In genomic region chr17:37676115-37676925, GRCh38 we compare ENCODE assay signal across 1 cellular context.
A peak's percentile ranks its signal among the peaks of the same experiment; 100 is the strongest.
TF ChIP-seq lines count a peak whose summit lies in the region.

No MANE protein-coding gene starts in this region.

TF ChIP-seq in HepG2, 621 proteins besides CTCF, POLR2A, EP300 and RAD21 (continued from another document and continues in another):
- TF ChIP-seq NFE2L1 (CRISPR knock-in tag; IDR thresholded peaks at IDR 0.05; ENCODE audit: borderline replicate concordance) (no peak), ZBTB7B (CRISPR knock-in tag; IDR thresholded peaks at IDR 0.05) (peak; percentile 56; the same call in 1 of the 2 replicates), ZNF253 (CRISPR knock-in tag; IDR thresholded peaks at IDR 0.05; ENCODE audit: borderline replicate concordance) (no peak), ZNF24 (IDR thresholded peaks at IDR 0.05) (no peak), ZSCAN31 (CRISPR knock-in tag; IDR thresholded peaks at IDR 0.05; ENCODE audit: low read depth) (no peak), ZNF383 (CRISPR knock-in tag; IDR thresholded peaks at IDR 0.05; ENCODE audit: borderline replicate concordance) (no peak), ERF (CRISPR knock-in tag; IDR thresholded peaks at IDR 0.05) (no peak; the same call in 1 of the 2 replicates), ZNF326 (CRISPR knock-in tag; IDR thresholded peaks at IDR 0.05; ENCODE audit: borderline replicate concordance) (no peak), GMEB1 (CRISPR knock-in tag; IDR thresholded peaks at IDR 0.05; ENCODE audit: borderline replicate concordance) (peak; percentile 50; the same call in 1 of the 2 replicates), ZNF558 (CRISPR knock-in tag; IDR thresholded peaks at IDR 0.05; ENCODE audit: borderline replicate concordance) (no peak), TEAD2 (CRISPR knock-in tag; IDR thresholded peaks at IDR 0.05) (no peak), PRMT3 (CRISPR knock-in tag; IDR thresholded peaks at IDR 0.05; ENCODE audit: borderline replicate concordance, low read depth) (no peak), ZNF547 (CRISPR knock-in tag; IDR thresholded peaks at IDR 0.05) (peak; percentile 81; the same call in 1 of the 2 replicates), AGO2 (optimal IDR thresholded peaks at IDR 0.05; ENCODE audit: low read depth, low read length) (no peak), RBM22 (optimal IDR thresholded peaks at IDR 0.05; ENCODE audit: low read length) (no peak), GLI4 (CRISPR knock-in tag; IDR thresholded peaks at IDR 0.05; ENCODE audit: borderline replicate concordance) (no peak; the same call in 1 of the 2 replicates), ZNF12 (CRISPR knock-in tag; IDR thresholded peaks at IDR 0.05) (0 out of 2 replicates have a peak, but pooled peaks have one; percentile 23), ZNF614 (CRISPR knock-in tag; IDR thresholded peaks at IDR 0.05; ENCODE audit: borderline replicate concordance) (peak; percentile 74; the same call in 1 of the 2 replicates), ARID4A (CRISPR knock-in tag; IDR thresholded peaks at IDR 0.05; ENCODE audit: borderline replicate concordance) (peak; percentile 36; the same call in 1 of the 2 replicates), HOXA9 (CRISPR knock-in tag; IDR thresholded peaks at IDR 0.05; ENCODE audit: borderline replicate concordance) (peak; percentile 83), BORCS8-MEF2B (CRISPR knock-in tag; IDR thresholded peaks at IDR 0.05) (no peak), ZNF431 (CRISPR knock-in tag; IDR thresholded peaks at IDR 0.05; ENCODE audit: borderline replicate concordance, low read depth) (0 out of 2 replicates have a peak, but pooled peaks have one; percentile 41), ZNF569 (CRISPR knock-in tag; IDR thresholded peaks at IDR 0.05; ENCODE audit: borderline replicate concordance) (no peak), FOXC1 (CRISPR knock-in tag; IDR thresholded peaks at IDR 0.05; ENCODE audit: borderline replicate concordance) (no peak; the same call in 1 of the 2 replicates), ZNF101 (CRISPR knock-in tag; IDR thresholded peaks at IDR 0.05; ENCODE audit: borderline replicate concordance, low read depth) (no peak), SNAPC4 (CRISPR knock-in tag; IDR thresholded peaks at IDR 0.05) (no peak), TBX2 (CRISPR knock-in tag; IDR thresholded peaks at IDR 0.05; ENCODE audit: borderline replicate concordance) (peak; percentile 91; the same call in 1 of the 2 replicates), ZNF296 (CRISPR knock-in tag; conservative IDR thresholded peaks at IDR 0.05) (no peak), EED (CRISPR knock-in tag; IDR thresholded peaks at IDR 0.05) (no peak), PHF5A (CRISPR knock-in tag; IDR thresholded peaks at IDR 0.05; ENCODE audit: low read depth, unreplicated experiment) (no peak), NFKB2 (CRISPR knock-in tag; IDR thresholded peaks at IDR 0.05; ENCODE audit: borderline replicate concordance) (no peak), CENPBD1 (CRISPR knock-in tag; IDR thresholded peaks at IDR 0.05; ENCODE audit: borderline replicate concordance, low read depth) (no peak), HMGXB4 (CRISPR knock-in tag; IDR thresholded peaks at IDR 0.05; ENCODE audit: borderline replicate concordance in 1 of 2, low read depth in 1 of 2) (no peak), ZNF549 (CRISPR knock-in tag; IDR thresholded peaks at IDR 0.05) (no peak), RORA (CRISPR knock-in tag; IDR thresholded peaks at IDR 0.05) (no peak)
- TF ChIP-seq, protein P1, sequence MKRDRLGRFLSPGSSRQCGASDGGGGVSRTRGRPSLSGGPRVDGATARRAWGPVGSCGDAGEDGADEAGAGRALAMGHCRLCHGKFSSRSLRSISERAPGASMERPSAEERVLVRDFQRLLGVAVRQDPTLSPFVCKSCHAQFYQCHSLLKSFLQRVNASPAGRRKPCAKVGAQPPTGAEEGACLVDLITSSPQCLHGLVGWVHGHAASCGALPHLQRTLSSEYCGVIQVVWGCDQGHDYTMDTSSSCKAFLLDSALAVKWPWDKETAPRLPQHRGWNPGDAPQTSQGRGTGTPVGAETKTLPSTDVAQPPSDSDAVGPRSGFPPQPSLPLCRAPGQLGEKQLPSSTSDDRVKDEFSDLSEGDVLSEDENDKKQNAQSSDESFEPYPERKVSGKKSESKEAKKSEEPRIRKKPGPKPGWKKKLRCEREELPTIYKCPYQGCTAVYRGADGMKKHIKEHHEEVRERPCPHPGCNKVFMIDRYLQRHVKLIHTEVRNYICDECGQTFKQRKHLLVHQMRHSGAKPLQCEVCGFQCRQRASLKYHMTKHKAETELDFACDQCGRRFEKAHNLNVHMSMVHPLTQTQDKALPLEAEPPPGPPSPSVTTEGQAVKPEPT (CRISPR knock-in tag; IDR thresholded peaks at IDR 0.05; ENCODE audit: low read depth): no peak
- TF ChIP-seq, protein P2, sequence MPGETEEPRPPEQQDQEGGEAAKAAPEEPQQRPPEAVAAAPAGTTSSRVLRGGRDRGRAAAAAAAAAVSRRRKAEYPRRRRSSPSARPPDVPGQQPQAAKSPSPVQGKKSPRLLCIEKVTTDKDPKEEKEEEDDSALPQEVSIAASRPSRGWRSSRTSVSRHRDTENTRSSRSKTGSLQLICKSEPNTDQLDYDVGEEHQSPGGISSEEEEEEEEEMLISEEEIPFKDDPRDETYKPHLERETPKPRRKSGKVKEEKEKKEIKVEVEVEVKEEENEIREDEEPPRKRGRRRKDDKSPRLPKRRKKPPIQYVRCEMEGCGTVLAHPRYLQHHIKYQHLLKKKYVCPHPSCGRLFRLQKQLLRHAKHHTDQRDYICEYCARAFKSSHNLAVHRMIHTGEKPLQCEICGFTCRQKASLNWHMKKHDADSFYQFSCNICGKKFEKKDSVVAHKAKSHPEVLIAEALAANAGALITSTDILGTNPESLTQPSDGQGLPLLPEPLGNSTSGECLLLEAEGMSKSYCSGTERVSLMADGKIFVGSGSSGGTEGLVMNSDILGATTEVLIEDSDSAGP (CRISPR knock-in tag; IDR thresholded peaks at IDR 0.05; ENCODE audit: borderline replicate concordance): no peak
- TF ChIP-seq, protein P3, sequence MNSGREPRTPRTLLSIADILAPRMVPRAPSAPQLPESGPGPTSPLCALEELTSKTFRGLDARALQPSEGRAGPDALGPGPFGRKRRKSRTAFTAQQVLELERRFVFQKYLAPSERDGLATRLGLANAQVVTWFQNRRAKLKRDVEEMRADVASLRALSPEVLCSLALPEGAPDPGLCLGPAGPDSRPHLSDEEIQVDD (CRISPR knock-in tag; IDR thresholded peaks at IDR 0.05; ENCODE audit: borderline replicate concordance): no peak
- TF ChIP-seq, protein P4, sequence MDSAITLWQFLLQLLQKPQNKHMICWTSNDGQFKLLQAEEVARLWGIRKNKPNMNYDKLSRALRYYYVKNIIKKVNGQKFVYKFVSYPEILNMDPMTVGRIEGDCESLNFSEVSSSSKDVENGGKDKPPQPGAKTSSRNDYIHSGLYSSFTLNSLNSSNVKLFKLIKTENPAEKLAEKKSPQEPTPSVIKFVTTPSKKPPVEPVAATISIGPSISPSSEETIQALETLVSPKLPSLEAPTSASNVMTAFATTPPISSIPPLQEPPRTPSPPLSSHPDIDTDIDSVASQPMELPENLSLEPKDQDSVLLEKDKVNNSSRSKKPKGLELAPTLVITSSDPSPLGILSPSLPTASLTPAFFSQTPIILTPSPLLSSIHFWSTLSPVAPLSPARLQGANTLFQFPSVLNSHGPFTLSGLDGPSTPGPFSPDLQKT (CRISPR knock-in tag; IDR thresholded peaks at IDR 0.05; ENCODE audit: borderline replicate concordance): no peak
- TF ChIP-seq, protein P5, sequence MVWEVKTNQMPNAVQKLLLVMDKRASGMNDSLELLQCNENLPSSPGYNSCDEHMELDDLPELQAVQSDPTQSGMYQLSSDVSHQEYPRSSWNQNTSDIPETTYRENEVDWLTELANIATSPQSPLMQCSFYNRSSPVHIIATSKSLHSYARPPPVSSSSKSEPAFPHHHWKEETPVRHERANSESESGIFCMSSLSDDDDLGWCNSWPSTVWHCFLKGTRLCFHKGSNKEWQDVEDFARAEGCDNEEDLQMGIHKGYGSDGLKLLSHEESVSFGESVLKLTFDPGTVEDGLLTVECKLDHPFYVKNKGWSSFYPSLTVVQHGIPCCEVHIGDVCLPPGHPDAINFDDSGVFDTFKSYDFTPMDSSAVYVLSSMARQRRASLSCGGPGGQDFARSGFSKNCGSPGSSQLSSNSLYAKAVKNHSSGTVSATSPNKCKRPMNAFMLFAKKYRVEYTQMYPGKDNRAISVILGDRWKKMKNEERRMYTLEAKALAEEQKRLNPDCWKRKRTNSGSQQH (CRISPR knock-in tag; IDR thresholded peaks at IDR 0.05; ENCODE audit: low read depth): peak; percentile 65; the same call in 1 of the 2 replicates
